In the genomic region with DNA sequence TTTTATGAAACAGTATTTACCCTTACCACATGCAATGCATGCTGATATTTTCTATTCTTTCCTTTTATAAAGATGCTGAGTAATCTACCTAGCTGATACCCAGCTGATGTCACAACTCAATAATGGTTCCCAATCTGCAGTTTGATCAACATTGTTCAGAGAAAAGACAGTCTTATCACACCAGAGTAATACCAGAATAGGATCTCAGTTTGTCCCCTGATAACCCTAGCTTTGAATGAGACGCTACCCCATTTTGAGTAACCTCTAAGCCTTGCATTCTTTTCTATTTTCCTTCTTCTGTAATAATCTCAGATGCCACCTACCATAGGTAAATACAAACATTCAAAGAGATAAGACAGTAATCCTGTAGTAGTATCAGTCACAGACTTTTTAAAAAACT, we compare ENCODE assay signal across 8 cellular contexts.
"Had no signal": no experiment of that assay in that cellular context is flagged by ENCODE, and none has a peak within 500 bp of the region (broad histone marks: within the 10 kb centered on the region; RNA-seq: fewer than 3 reads in every experiment).

No MANE protein-coding gene starts in this region.

- ATAC-seq: HepG2 had no signal

- FAIRE-seq: HepG2 had no signal

- H3K4me3 Mint-ChIP-seq: IgD-negative memory B cell had no signal

- H3K27ac ChIP-seq: HL-60 had no signal

- H3K27ac Mint-ChIP-seq: IgD-negative memory B cell had no signal

- DNase-seq: GOT3, H7, HCEC 1CT, Kasumi-1, KG1 had no signal
